Comparison of ENCODE assay signal across 20 cellular contexts in the genomic region with DNA sequence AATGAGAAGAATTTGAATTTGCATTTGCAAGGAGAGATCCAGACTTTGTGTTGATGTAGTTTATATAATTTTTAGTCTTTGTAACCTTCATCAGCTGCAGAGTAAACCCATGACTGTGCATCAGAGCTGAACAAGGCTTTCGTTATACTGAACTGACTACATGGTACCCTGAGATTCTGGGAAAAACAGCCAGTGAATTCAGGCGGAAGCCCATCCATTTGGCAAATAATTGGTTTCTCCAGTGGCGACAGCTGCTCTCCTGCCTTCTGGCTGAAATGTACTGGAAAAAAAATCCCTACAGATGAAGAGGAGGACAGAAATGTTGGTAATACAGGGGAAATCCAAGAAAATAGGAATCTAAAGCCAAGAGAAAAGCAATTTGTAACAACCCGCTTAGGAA.
"Had no signal": no experiment of that assay in that cellular context is flagged by ENCODE, and none has a peak within 500 bp of the region (broad histone marks: within the 10 kb centered on the region; RNA-seq: fewer than 3 reads in every experiment).

No MANE protein-coding gene starts in this region.

- H3K4me3 ChIP-seq: breast epithelium, coronary artery, gastrocnemius medialis, ovary, smooth muscle cell, tibial artery had no signal

- H3K36me3 ChIP-seq: breast epithelium, gastrocnemius medialis, ovary, tibial artery, WERI-Rb-1 had no signal

- H3K9me3 ChIP-seq: breast epithelium, gastrocnemius medialis, ovary, tibial artery had no signal

- H3K4me1 ChIP-seq: breast epithelium, gastrocnemius medialis, tibial artery had no signal

- H3K4me2 ChIP-seq: smooth muscle cell had no signal

- DNase-seq: activated CD4-positive, alpha-beta T cell treated with anti-CD3 and anti-CD28 coated beads for 1 hour; activated CD8-positive, alpha-beta memory T cell treated with anti-CD3 and anti-CD28 coated beads for 24 hours; activated CD8-positive, alpha-beta memory T cell treated with anti-CD3 and anti-CD28 coated beads, Interleukin-2, amount 50 U/mL, for 48 hours; activated effector memory CD4-positive, alpha-beta T cell treated with Interleukin-2 at 50 U/mL for 16 hours; activated naive CD4-positive, alpha-beta T cell treated with anti-CD3 and anti-CD28 coated beads, Interleukin-2, amount 10 ng/mL, durations not matched to agents 7 days and 5 days; activated T-cell treated with anti-CD3 and anti-CD28 coated beads, Interleukin-2, amount 50 U/mL, for 48 hours; aorta; gastrocnemius medialis; mesenchymal stem cell; naive thymus-derived CD4-positive, alpha-beta T cell; ovary; stimulated activated CD4-positive, alpha-beta T cell treated with anti-CD3 and anti-CD28 coated beads, Interleukin-4, amount 100 ng/mL, for 4 hours; tibial artery; WERI-Rb-1 had no signal

- H3K27ac ChIP-seq: breast epithelium, coronary artery, gastrocnemius medialis, ovary, tibial artery, WERI-Rb-1 had no signal

- H3K27me3 ChIP-seq: breast epithelium, gastrocnemius medialis, ovary, tibial artery had no signal

- ATAC-seq: esophagus mucosa; gastrocnemius medialis; naive thymus-derived CD4-positive, alpha-beta T cell; sciatic nerve; stimulated activated memory B cell treated with anti-CD40 and anti-IgM and Interleukin-4, amounts not matched to agents 10 μg/mL and 1 μg/mL and 100 μg/mL, for 72 hours had no signal
